ENCODE assay signal across 21 cellular contexts in genomic region chr7:90201500-90201899, GRCh38. TPM values are rescaled to one million over a fixed set of nuclear protein-coding genes. Genes with fewer than 3 reads are reported as not detected.
DNase-seq lines count a peak whose midpoint lies in the region; ATAC-seq, FAIRE-seq and TF ChIP-seq lines count a peak whose summit lies in the region.
"Had no signal": no experiment of that assay in that cellular context is flagged by ENCODE, and none has a peak within 500 bp of the region (broad histone marks: within the 10 kb centered on the region; RNA-seq: fewer than 3 reads in every experiment).

No MANE protein-coding gene starts in this region.

- TF ChIP-seq RAD21 in HepG2 (CRISPR knock-in tag; IDR thresholded peaks at IDR 0.05) (no peak), IMR-90 (IDR thresholded peaks at IDR 0.05; ENCODE audit: low read length) (no peak)

- intact Hi-C loops in HepG2 (cut with micrococcal nuclease; ENCODE audit: unreplicated experiment): no loop called here
- intact Hi-C loops in right lobe of liver (cut with DNase I): no loop called here
- intact Hi-C loops in IMR-90 (cut with micrococcal nuclease): no loop called here
- intact Hi-C loops in endothelial cell of umbilical vein (cut with micrococcal nuclease): no loop called here

- CTCF ChIA-PET in HepG2 (lab: Yijun Ruan, JAX; ENCODE audit: low intra/inter-chr PET ratio, low total read pairs): no interaction called here
- CTCF ChIA-PET in IMR-90 (lab: Yijun Ruan, JAX): no interaction called here
- CTCF ChIA-PET in endothelial cell of umbilical vein (lab: Charles Lee): no interaction called here

- no peaks in the 10 kb centered on the region for H4K20me1 ChIP-seq in HepG2 (ENCODE audit: insufficient read depth, low read length)
- no peaks in the 10 kb centered on the region for H4K20me1 ChIP-seq in IMR-90 (ENCODE audit: insufficient read depth, low read length)
- no peaks in the 10 kb centered on the region for H4K20me1 ChIP-seq in endothelial cell of umbilical vein (replicated peaks; ENCODE audit: control insufficient read depth, extremely low read depth, insufficient read depth, low read length)

- TF ChIP-seq POLR2A in HepG2 (IDR thresholded peaks at IDR 0.05; ENCODE audit: insufficient read depth in 1 of 2, low read depth in 2 of 2, low read length in 2 of 2) (no peak), right lobe of liver (IDR thresholded peaks at IDR 0.05) (no peak), IMR-90 (IDR thresholded peaks at IDR 0.05; ENCODE audit: low read depth, low read length) (no peak), endothelial cell of umbilical vein (IDR thresholded peaks at IDR 0.05; ENCODE audit: low read depth, low read length) (no peak)

- no peak overlapping the region for H2AK9ac ChIP-seq in IMR-90 (replicated peaks; ENCODE audit: low read depth, low read length, poor library complexity)

- DNase-seq in HepG2 (ENCODE audit: low spot score) (no peak), right lobe of liver (no peak), IMR-90 (no peak), endothelial cell of umbilical vein (ENCODE audit: low read depth, low spot score) (no peak), NCI-H524 treated with DMSO at 0.1 percent for 48 hours (lab: John Stamatoyannopoulos, UW) (no peak)
- DNase-seq: C1 segment of cervical spinal cord; Calu3; CD4-positive, alpha-beta memory T cell; COR-L47; DMS53; DMS79 treated with DMSO at 0.1 percent for 48 hours; GF-D8; HFFc6 had no signal

- H2BK15ac ChIP-seq in IMR-90 (ENCODE audit: low read depth, low read length): no peak overlapping the region

- H3K14ac ChIP-seq in IMR-90 (replicated peaks; ENCODE audit: low read depth, low read length): no peak overlapping the region

- TF ChIP-seq EP300 in HepG2 (IDR thresholded peaks at IDR 0.05; ENCODE audit: low read depth in 2 of 2, low read length in 2 of 2): no peak
- no peak for TF ChIP-seq EP300 in HepG2 (CRISPR knock-in tag; IDR thresholded peaks at IDR 0.05; ENCODE audit: borderline replicate concordance)

- H3K4me1 ChIP-seq in HepG2 (ENCODE audit: insufficient read depth, low read length) (0 out of 2 replicates have a peak, but pooled peaks cover 9% of the 10 kb centered on the region), right lobe of liver (no peaks in the 10 kb centered on the region), IMR-90 (ENCODE audit: control insufficient read depth, insufficient read depth, low read length) (no peaks in the 10 kb centered on the region), endothelial cell of umbilical vein (ENCODE audit: control insufficient read depth, extremely low read depth, insufficient read depth, low read length) (no peaks in the 10 kb centered on the region)
- H3K4me1 ChIP-seq: HAP-1 had no signal

- H3K27me3 ChIP-seq in HepG2 (ENCODE audit: control insufficient read depth in 1 of 2, insufficient read depth in 2 of 2, low read length in 2 of 2) (no peaks in the 10 kb centered on the region), right lobe of liver (no peaks in the 10 kb centered on the region), IMR-90 (ENCODE audit: control insufficient read depth, insufficient read depth, low read length) (no peaks in the 10 kb centered on the region; the same call in 1 of the 2 replicates), endothelial cell of umbilical vein (ENCODE audit: control insufficient read depth in 2 of 2, insufficient read depth in 2 of 2, low read length in 2 of 2) (no peaks in the 10 kb centered on the region)

- no peak for ATAC-seq in HepG2
- no peak for ATAC-seq in right lobe of liver
- ATAC-seq in IMR-90 (ENCODE audit: low read depth): no peak
- ATAC-seq in GM21381 (IDR thresholded peaks at IDR 0.05; ENCODE audit: unreplicated experiment): no peak
- ATAC-seq: GM23338 had no signal

- no peak overlapping the region for H3K18ac ChIP-seq in IMR-90 (ENCODE audit: low read depth, low read length)

- in situ Hi-C loops in HepG2 (cut with HindIII; ENCODE audit: extremely low pct_ligation_motif_present, low pct_unique_long_range_greater_than_20kb): no loop called here
- in situ Hi-C loops in IMR-90 (cut with MboI; ENCODE audit: low sequenced_read_pairs): no loop called here

- H2AFZ ChIP-seq in HepG2 (ENCODE audit: low read length) (no peak overlapping the region), IMR-90 (replicated peaks; ENCODE audit: low read length, poor library complexity) (no peak overlapping the region), endothelial cell of umbilical vein (ENCODE audit: low read depth, low read length) (no peak overlapping the region)
- H2AFZ ChIP-seq: GM23338 had no signal

- H3K9me3 ChIP-seq in HepG2 (ENCODE audit: low read length): no peaks in the 10 kb centered on the region
- no peaks in the 10 kb centered on the region for H3K9me3 ChIP-seq in right lobe of liver
- H3K9me3 ChIP-seq in IMR-90 (ENCODE audit: control insufficient read depth, insufficient read depth, low read length): no peaks in the 10 kb centered on the region
- no peaks in the 10 kb centered on the region for H3K9me3 ChIP-seq in endothelial cell of umbilical vein (replicated peaks; ENCODE audit: control insufficient read depth, insufficient read depth, low read length)
- H3K9me3 ChIP-seq: HAP-1 had no signal

- 75% methylated on average over 1 of the region's 1 CpG for WGBS in HepG2 (ENCODE audit: low lambda C conversion rate)
- 83% methylated on average over 1 of the region's 1 CpG for WGBS in right lobe of liver (ENCODE audit: insufficient coverage, low coverage, low lambda C conversion rate, missing lambda C conversion rate)
- WGBS in IMR-90 (ENCODE audit: extremely low coverage in 2 of 2, insufficient read length in 1 of 2), 2 experiments: 100% methylated on average over 1 of the region's 1 CpG; no CpG with 5 or more reads in 1 of the 2 experiments

- H3K4ac ChIP-seq in IMR-90 (ENCODE audit: low read depth, low read length): no peak overlapping the region

- dilution Hi-C loops in IMR-90 (cut with HindIII; ENCODE audit: low sequenced_read_pairs, unreplicated experiment): no loop called here
- dilution Hi-C loops in endothelial cell of umbilical vein (cut with MboI; ENCODE audit: extremely low pct_ligation_motif_present, low sequenced_read_pairs): no loop called here

- no peak overlapping the region for H3K56ac ChIP-seq in IMR-90 (ENCODE audit: extremely low read depth, insufficient read depth, low read length)

- H2BK20ac ChIP-seq in IMR-90 (ENCODE audit: low read depth, low read length): no peak overlapping the region

- no peak overlapping the region for H3K4me3 ChIP-seq in HepG2 (replicated peaks in 1 of 3; ENCODE audit: insufficient read depth in 1 of 3, low read depth in 2 of 3, low read length in 3 of 3)
- H3K4me3 ChIP-seq in right lobe of liver: no peak overlapping the region
- no peak overlapping the region for H3K4me3 ChIP-seq in IMR-90 (ENCODE audit: insufficient read depth, low read depth, low read length)
- no peak overlapping the region for H3K4me3 ChIP-seq in endothelial cell of umbilical vein (replicated peaks in 1 of 3; ENCODE audit: insufficient read depth in 1 of 3, low read depth in 1 of 3, low read length in 3 of 3)
- H3K4me3 ChIP-seq: GM23338, HAP-1 had no signal

- no peaks in the 10 kb centered on the region for H3K79me2 ChIP-seq in HepG2 (ENCODE audit: insufficient read depth, low read length)
- H3K79me2 ChIP-seq in endothelial cell of umbilical vein (ENCODE audit: control insufficient read depth, insufficient read depth, low read length): no peaks in the 10 kb centered on the region

- no peak overlapping the region for H2AK5ac ChIP-seq in IMR-90 (ENCODE audit: low read depth, low read length)

- POLR2A ChIA-PET in HepG2 (lab: Yijun Ruan, JAX) (no interaction called here), IMR-90 (lab: Charles Lee; ENCODE audit: unreplicated experiment) (no interaction called here), endothelial cell of umbilical vein (lab: Charles Lee) (no interaction called here)

- H3K9me1 ChIP-seq in IMR-90 (ENCODE audit: insufficient read depth, low read length) (no peaks in the 10 kb centered on the region), endothelial cell of umbilical vein (replicated peaks; ENCODE audit: control insufficient read depth, extremely low read depth, insufficient read depth, low read length) (no peaks in the 10 kb centered on the region)

- no peak overlapping the region for H2BK5ac ChIP-seq in IMR-90 (ENCODE audit: low read depth, low read length, poor library complexity, severe bottlenecking)

- H3K4me2 ChIP-seq in HepG2 (ENCODE audit: low read depth, low read length) (no peak overlapping the region), IMR-90 (ENCODE audit: low read depth, low read length) (no peak overlapping the region), endothelial cell of umbilical vein (ENCODE audit: insufficient read depth, low read length) (no peak overlapping the region)
- H3K4me2 ChIP-seq: GM23338 had no signal

- H4K5ac ChIP-seq in IMR-90 (ENCODE audit: low read depth, low read length): no peak overlapping the region

- no peaks in the 10 kb centered on the region for H3K79me1 ChIP-seq in IMR-90 (ENCODE audit: low read depth in 1 of 2, low read length in 2 of 2)

- H3K27ac ChIP-seq in HepG2 (ENCODE audit: extremely low read length, insufficient read depth, low read length) (no peak overlapping the region), right lobe of liver (no peak overlapping the region), IMR-90 (ENCODE audit: insufficient read depth, low read length) (no peak overlapping the region), VCaP (peak overlapping the region; percentile 4; the same call in 1 of the 2 replicates), endothelial cell of umbilical vein (ENCODE audit: insufficient read depth, low read depth, low read length) (no peak overlapping the region)

- H3K9ac ChIP-seq in HepG2 (ENCODE audit: insufficient read depth, low read depth, low read length): no peak overlapping the region
- no peak overlapping the region for H3K9ac ChIP-seq in IMR-90 (ENCODE audit: low read depth, low read length)
- H3K9ac ChIP-seq in endothelial cell of umbilical vein (replicated peaks; ENCODE audit: extremely low read depth, insufficient read depth, low read length): no peak overlapping the region

- H4K91ac ChIP-seq in IMR-90 (ENCODE audit: insufficient read depth, low read depth, low read length): no peak overlapping the region

- no peak overlapping the region for H3K23ac ChIP-seq in IMR-90 (ENCODE audit: low read depth, low read length)

- H3K36me3 ChIP-seq in HepG2 (replicated peaks in 1 of 2; ENCODE audit: control insufficient read depth in 1 of 2, insufficient read depth in 2 of 2, low read length in 2 of 2): no peaks in the 10 kb centered on the region
- no peaks in the 10 kb centered on the region for H3K36me3 ChIP-seq in right lobe of liver
- no peaks in the 10 kb centered on the region for H3K36me3 ChIP-seq in IMR-90 (ENCODE audit: control insufficient read depth, insufficient read depth, low read length)
- no peaks in the 10 kb centered on the region for H3K36me3 ChIP-seq in endothelial cell of umbilical vein (ENCODE audit: control insufficient read depth in 2 of 2, extremely low read depth in 1 of 2, insufficient read depth in 2 of 2, low read length in 2 of 2)
- H3K36me3 ChIP-seq: HAP-1 had no signal

- TF ChIP-seq CTCF in HepG2 (CRISPR knock-in tag; IDR thresholded peaks at IDR 0.05): no peak
- TF ChIP-seq CTCF in right lobe of liver (IDR thresholded peaks at IDR 0.05): no peak
- TF ChIP-seq CTCF in IMR-90 (conservative IDR thresholded peaks at IDR 0.05; ENCODE audit: low read depth, low read length): no peak
- TF ChIP-seq CTCF in VCaP (conservative IDR thresholded peaks at IDR 0.05): no peak
- TF ChIP-seq CTCF in endothelial cell of umbilical vein (IDR thresholded peaks at IDR 0.05; ENCODE audit: extremely low read depth in 1 of 2, insufficient read depth in 1 of 2, low read depth in 1 of 2, low read length in 2 of 2): no peak

- no peak overlapping the region for H2BK120ac ChIP-seq in IMR-90 (ENCODE audit: low read depth, low read length)

- BruUV-seq in HepG2 (replicated peaks; lab: Mats Ljungman, UMichigan): no TSS peak
- BruUV-seq in IMR-90 (replicated peaks; lab: Mats Ljungman, UMichigan): no TSS peak
- BruUV-seq in endothelial cell of umbilical vein (replicated peaks; lab: Mats Ljungman, UMichigan): no TSS peak

- FAIRE-seq in HepG2 (lab: Jason Lieb, UNC): no peak
- peak; percentile 52 for FAIRE-seq in endothelial cell of umbilical vein (lab: Jason Lieb, UNC)
- FAIRE-seq: GM12891, GM18507, H54 had no signal

- H4K8ac ChIP-seq in IMR-90 (ENCODE audit: low read depth in 2 of 2, low read length in 2 of 2): no peak overlapping the region

RNA-seq across cellular contexts. Expression of gene STEAP2, which starts 10.0 kb away (rescaled TPM):
- total RNA-seq in HepG2 (2016; rRNA removed; fragmentation: Illumina TruSeq; extraction: Trizol): 3.5 and 4.3 TPM in 2 replicates
- total RNA-seq in HepG2 (2016; cell fraction: cytosol; rRNA removed; fragmentation: Illumina TruSeq; extraction: Trizol; ENCODE audit: low read depth): 0.61 and 0.62 TPM in 2 replicates
- total RNA-seq in HepG2 (2016; cell fraction: insoluble cytoplasmic fraction; rRNA removed; fragmentation: Illumina TruSeq; extraction: Trizol): 2.5 and 4.6 TPM in 2 replicates
- total RNA-seq in HepG2 (2016; cell fraction: membrane; rRNA removed; fragmentation: Illumina TruSeq; extraction: Trizol): 1.3 and 1.4 TPM in 2 replicates
- 7.7 and 8.2 TPM in 2 replicates for total RNA-seq in HepG2 (2016; cell fraction: nucleus; rRNA removed; fragmentation: Illumina TruSeq; extraction: Trizol)
- polyA plus RNA-seq in HepG2 (2011; rRNA removed): 4.4 and 4.5 TPM in 2 replicates
- 1.2 and 2.6 TPM in 2 replicates for polyA plus RNA-seq in HepG2 (2011; cell fraction: cytosol; rRNA removed)
- polyA plus RNA-seq in HepG2 (2011; cell fraction: nucleus; rRNA removed): 3.6 and 6.6 TPM in 2 replicates
- polyA plus RNA-seq in HepG2 (2012): 3.1 and 8.3 TPM in 2 replicates
- polyA plus RNA-seq in HepG2 (2016; cell fraction: cytosol; fragmentation: Illumina TruSeq; extraction: Trizol; ENCODE audit: low read depth): 0.43 and 0.48 TPM in 2 replicates
- polyA plus RNA-seq in HepG2 (2016; cell fraction: insoluble cytoplasmic fraction; fragmentation: Illumina TruSeq; extraction: Trizol; ENCODE audit: low read depth): 1.3 and 1.6 TPM in 2 replicates
- 0.32 and 0.36 TPM in 2 replicates for polyA plus RNA-seq in HepG2 (2016; cell fraction: membrane; fragmentation: Illumina TruSeq; extraction: Trizol; ENCODE audit: low read depth)
- 6.7 TPM in 2 replicates for polyA plus RNA-seq in HepG2 (2016; cell fraction: nucleus; fragmentation: Illumina TruSeq; extraction: Trizol; ENCODE audit: insufficient read depth, low read depth)
- 3.0 TPM in 1 of 2 replicates, not detected in the other for polyA minus RNA-seq in HepG2 (2011; rRNA and poly(A)+ RNA removed; ENCODE audit: low replicate concordance)
- polyA minus RNA-seq in HepG2 (2011; cell fraction: cytosol; rRNA and poly(A)+ RNA removed): 4.0 and 6.4 TPM in 2 replicates
- 13.1 and 20.3 TPM in 2 replicates for polyA minus RNA-seq in HepG2 (2011; cell fraction: nucleus; rRNA and poly(A)+ RNA removed)
- total RNA-seq in right lobe of liver: 1 to 10 TPM; 1.5 to 9.8 (median 5.3) TPM
- total RNA-seq in IMR-90 (2012; rRNA removed): 3.9 and 4.2 TPM in 2 replicates
- polyA plus RNA-seq in IMR-90 (2012; rRNA removed): 1.7 and 1.8 TPM in 2 replicates
- polyA plus RNA-seq in IMR-90 (2012; cell fraction: cytosol; rRNA removed): 0.45 and 0.51 TPM in 2 replicates
- polyA plus RNA-seq in IMR-90 (2012; cell fraction: nucleus; rRNA removed; ENCODE audit: low replicate concordance): 0.67 and 4.7 TPM in 2 replicates
- total RNA-seq in endothelial cell of umbilical vein: 4.2 and 4.6 TPM in 2 replicates
- polyA plus RNA-seq in endothelial cell of umbilical vein: 3.0 and 4.2 TPM in 2 replicates
- 2.1 and 2.7 TPM in 2 replicates for polyA plus RNA-seq in endothelial cell of umbilical vein (2011; cell fraction: cytosol; rRNA removed)
- polyA plus RNA-seq in endothelial cell of umbilical vein (2011; cell fraction: nucleus; rRNA removed): 10.8 and 11.0 TPM in 2 replicates
- 1.3 and 2.6 TPM in 2 replicates for polyA plus RNA-seq in endothelial cell of umbilical vein (2012)
- polyA minus RNA-seq in endothelial cell of umbilical vein: 7.7 and 8.7 TPM in 2 replicates
- polyA minus RNA-seq in endothelial cell of umbilical vein (2011; cell fraction: cytosol; rRNA and poly(A)+ RNA removed): not detected
- polyA minus RNA-seq in endothelial cell of umbilical vein (2011; cell fraction: nucleus; rRNA and poly(A)+ RNA removed): 10.9 and 12.7 TPM in 2 replicates
- polyA plus RNA-seq: CD4-positive, alpha-beta memory T cell had no signal

RNA-seq across cellular contexts. Expression of gene CFAP69, which starts 43.5 kb away (rescaled TPM):
- total RNA-seq in HepG2 (2016; rRNA removed; fragmentation: Illumina TruSeq; extraction: Trizol) (2.7 and 4.0 TPM in 2 replicates), right lobe of liver (1 to 10 TPM; 1.7 to 8.2 (median 3.8) TPM), IMR-90 (2012; rRNA removed) (0.72 and 1.7 TPM in 2 replicates), endothelial cell of umbilical vein (2.9 and 4.4 TPM in 2 replicates)
- total RNA-seq in HepG2 (2016; cell fraction: cytosol; rRNA removed; fragmentation: Illumina TruSeq; extraction: Trizol; ENCODE audit: low read depth): 1.5 and 1.7 TPM in 2 replicates
- total RNA-seq in HepG2 (2016; cell fraction: insoluble cytoplasmic fraction; rRNA removed; fragmentation: Illumina TruSeq; extraction: Trizol): 4.4 and 4.8 TPM in 2 replicates
- 1.8 and 2.5 TPM in 2 replicates for total RNA-seq in HepG2 (2016; cell fraction: membrane; rRNA removed; fragmentation: Illumina TruSeq; extraction: Trizol)
- 13.6 and 14.1 TPM in 2 replicates for total RNA-seq in HepG2 (2016; cell fraction: nucleus; rRNA removed; fragmentation: Illumina TruSeq; extraction: Trizol)
- polyA plus RNA-seq in HepG2 (2011; rRNA removed) (2.2 and 2.4 TPM in 2 replicates), IMR-90 (2012; rRNA removed) (0.50 and 0.86 TPM in 2 replicates), endothelial cell of umbilical vein (0.51 and 0.81 TPM in 2 replicates)
- polyA plus RNA-seq in HepG2 (2011; cell fraction: cytosol; rRNA removed): 0.28 and 0.42 TPM in 2 replicates
- 5.1 and 7.1 TPM in 2 replicates for polyA plus RNA-seq in HepG2 (2011; cell fraction: nucleus; rRNA removed)
- 1.8 and 3.6 TPM in 2 replicates for polyA plus RNA-seq in HepG2 (2012)
- 0.17 and 0.71 TPM in 2 replicates for polyA plus RNA-seq in HepG2 (2016; cell fraction: cytosol; fragmentation: Illumina TruSeq; extraction: Trizol; ENCODE audit: low read depth)
- polyA plus RNA-seq in HepG2 (2016; cell fraction: insoluble cytoplasmic fraction; fragmentation: Illumina TruSeq; extraction: Trizol; ENCODE audit: low read depth): 3.3 and 3.6 TPM in 2 replicates
- 0.65 and 1.7 TPM in 2 replicates for polyA plus RNA-seq in HepG2 (2016; cell fraction: membrane; fragmentation: Illumina TruSeq; extraction: Trizol; ENCODE audit: low read depth)
- polyA plus RNA-seq in HepG2 (2016; cell fraction: nucleus; fragmentation: Illumina TruSeq; extraction: Trizol; ENCODE audit: insufficient read depth, low read depth): 10.5 and 13.0 TPM in 2 replicates
- polyA minus RNA-seq in HepG2 (2011; rRNA and poly(A)+ RNA removed; ENCODE audit: low replicate concordance): 0.61 and 3.5 TPM in 2 replicates
- polyA minus RNA-seq in HepG2 (2011; cell fraction: cytosol; rRNA and poly(A)+ RNA removed): 0.97 and 0.99 TPM in 2 replicates
- polyA minus RNA-seq in HepG2 (2011; cell fraction: nucleus; rRNA and poly(A)+ RNA removed): 25.0 and 26.5 TPM in 2 replicates
- polyA plus RNA-seq in IMR-90 (2012; cell fraction: cytosol; rRNA removed): 0.13 and 0.74 TPM in 2 replicates
- polyA plus RNA-seq in IMR-90 (2012; cell fraction: nucleus; rRNA removed; ENCODE audit: low replicate concordance): 1.3 and 2.8 TPM in 2 replicates
- polyA plus RNA-seq in endothelial cell of umbilical vein (2011; cell fraction: cytosol; rRNA removed): 0.35 and 0.51 TPM in 2 replicates
- 8.3 TPM in 2 replicates for polyA plus RNA-seq in endothelial cell of umbilical vein (2011; cell fraction: nucleus; rRNA removed)
- 1.1 and 2.1 TPM in 2 replicates for polyA plus RNA-seq in endothelial cell of umbilical vein (2012)
- 1.5 and 5.4 TPM in 2 replicates for polyA minus RNA-seq in endothelial cell of umbilical vein
- 0.82 TPM for polyA minus RNA-seq in endothelial cell of umbilical vein (2011; cell fraction: cytosol; rRNA and poly(A)+ RNA removed)
- polyA minus RNA-seq in endothelial cell of umbilical vein (2011; cell fraction: nucleus; rRNA and poly(A)+ RNA removed): 8.6 and 10.3 TPM in 2 replicates
- polyA plus RNA-seq: CD4-positive, alpha-beta memory T cell had no signal

RNA-seq across cellular contexts. Expression of gene STEAP1, which starts 47.2 kb away (rescaled TPM):
- total RNA-seq in HepG2 (2016; rRNA removed; fragmentation: Illumina TruSeq; extraction: Trizol) (17.3 and 24.2 TPM in 2 replicates), right lobe of liver (10 to 100 TPM in 5 of 6 experiments, 1 to 10 TPM in 1; 5.0 to 60.4 (median 37.1) TPM), IMR-90 (2012; rRNA removed) (3.9 and 5.8 TPM in 2 replicates), endothelial cell of umbilical vein (39.1 and 42.7 TPM in 2 replicates)
- 5.6 and 6.9 TPM in 2 replicates for total RNA-seq in HepG2 (2016; cell fraction: cytosol; rRNA removed; fragmentation: Illumina TruSeq; extraction: Trizol; ENCODE audit: low read depth)
- total RNA-seq in HepG2 (2016; cell fraction: insoluble cytoplasmic fraction; rRNA removed; fragmentation: Illumina TruSeq; extraction: Trizol): 17.3 and 24.0 TPM in 2 replicates
- 6.2 and 7.4 TPM in 2 replicates for total RNA-seq in HepG2 (2016; cell fraction: membrane; rRNA removed; fragmentation: Illumina TruSeq; extraction: Trizol)
- 20.3 and 22.1 TPM in 2 replicates for total RNA-seq in HepG2 (2016; cell fraction: nucleus; rRNA removed; fragmentation: Illumina TruSeq; extraction: Trizol)
- polyA plus RNA-seq in HepG2 (2011; rRNA removed) (22.2 and 23.2 TPM in 2 replicates), IMR-90 (2012; rRNA removed) (5.2 and 5.5 TPM in 2 replicates), endothelial cell of umbilical vein (23.6 and 35.0 TPM in 2 replicates)
- 11.0 and 22.5 TPM in 2 replicates for polyA plus RNA-seq in HepG2 (2011; cell fraction: cytosol; rRNA removed)
- polyA plus RNA-seq in HepG2 (2011; cell fraction: nucleus; rRNA removed): 6.9 and 11.7 TPM in 2 replicates
- polyA plus RNA-seq in HepG2 (2012): 23.5 and 39.3 TPM in 2 replicates
- 3.9 and 4.2 TPM in 2 replicates for polyA plus RNA-seq in HepG2 (2016; cell fraction: cytosol; fragmentation: Illumina TruSeq; extraction: Trizol; ENCODE audit: low read depth)
- 15.0 and 16.3 TPM in 2 replicates for polyA plus RNA-seq in HepG2 (2016; cell fraction: insoluble cytoplasmic fraction; fragmentation: Illumina TruSeq; extraction: Trizol; ENCODE audit: low read depth)
- polyA plus RNA-seq in HepG2 (2016; cell fraction: membrane; fragmentation: Illumina TruSeq; extraction: Trizol; ENCODE audit: low read depth): 4.1 and 5.3 TPM in 2 replicates
- polyA plus RNA-seq in HepG2 (2016; cell fraction: nucleus; fragmentation: Illumina TruSeq; extraction: Trizol; ENCODE audit: insufficient read depth, low read depth): 32.3 and 34.0 TPM in 2 replicates
- polyA minus RNA-seq in HepG2 (2011; rRNA and poly(A)+ RNA removed; ENCODE audit: low replicate concordance): 3.2 TPM in 1 of 2 replicates, not detected in the other
- polyA minus RNA-seq in HepG2 (2011; cell fraction: cytosol; rRNA and poly(A)+ RNA removed): 6.7 and 7.2 TPM in 2 replicates
- polyA minus RNA-seq in HepG2 (2011; cell fraction: nucleus; rRNA and poly(A)+ RNA removed): 6.3 and 13.8 TPM in 2 replicates
- 0.87 and 1.1 TPM in 2 replicates for polyA plus RNA-seq in IMR-90 (2012; cell fraction: cytosol; rRNA removed)
- polyA plus RNA-seq in IMR-90 (2012; cell fraction: nucleus; rRNA removed; ENCODE audit: low replicate concordance): 0.49 and 2.9 TPM in 2 replicates
- polyA plus RNA-seq in endothelial cell of umbilical vein (2011; cell fraction: cytosol; rRNA removed): 43.5 and 51.3 TPM in 2 replicates
- 31.3 and 39.7 TPM in 2 replicates for polyA plus RNA-seq in endothelial cell of umbilical vein (2011; cell fraction: nucleus; rRNA removed)
- polyA plus RNA-seq in endothelial cell of umbilical vein (2012): 26.5 and 66.4 TPM in 2 replicates
- polyA minus RNA-seq in endothelial cell of umbilical vein: 14.3 and 18.1 TPM in 2 replicates
- not detected for polyA minus RNA-seq in endothelial cell of umbilical vein (2011; cell fraction: cytosol; rRNA and poly(A)+ RNA removed)
- polyA minus RNA-seq in endothelial cell of umbilical vein (2011; cell fraction: nucleus; rRNA and poly(A)+ RNA removed): 12.5 and 22.5 TPM in 2 replicates
- total RNA-seq: CD4-positive, alpha-beta memory T cell; G401 had no signal
- polyA plus RNA-seq: CD4-positive, alpha-beta memory T cell had no signal
